ENCODE assay signal across 8 cellular contexts in genomic region chr11:63574856-63575602, GRCh38. TPM values are rescaled to one million over a fixed set of nuclear protein-coding genes. Genes with fewer than 3 reads are reported as not detected.
DNase-seq lines count a peak whose midpoint lies in the region; ATAC-seq and TF ChIP-seq lines count a peak whose summit lies in the region.

No MANE protein-coding gene starts in this region.

- peaks cover 6% of the 10 kb centered on the region for H3K9me3 Mint-ChIP-seq in activated naive CD4-positive, alpha-beta T cell treated with anti-CD3 and anti-CD28 coated beads for 36 hours
- H3K9me3 Mint-ChIP-seq in naive thymus-derived CD8-positive, alpha-beta T cell = peaks cover 0 to 11% (median 3%) of the 10 kb centered on the region in 9 donors

- H3K27ac ChIP-seq in dorsolateral prefrontal cortex (peak overlapping the region; percentile 60 to 94 (median 87)), vagina (peak overlapping the region; percentile 64)

- POLR2A ChIA-PET in naive thymus-derived CD8-positive, alpha-beta T cell (lab: Charles Lee) = interaction anchor here (0.9 to 3.7 kb wide), 6 partner anchors 12 to 693 kb away, joined by 3 to 55 read pairs (median 10); partner anchors contain the start of genes PLAAT2 and PLAAT4

- H3K4me3 ChIP-seq in dorsolateral prefrontal cortex (peak overlapping the region in 28 of 59 donors; percentile 2 to 41 (median 18)), vagina (peak overlapping the region; percentile 21 to 26)

- no peaks in the 10 kb centered on the region for H3K27me3 ChIP-seq in dorsolateral prefrontal cortex
- no peaks in the 10 kb centered on the region for H3K27me3 ChIP-seq in vagina

- H3K4me3 Mint-ChIP-seq in activated naive CD4-positive, alpha-beta T cell treated with anti-CD3 and anti-CD28 coated beads for 36 hours = peak overlapping the region; percentile 76
- peak overlapping the region; percentile 80 to 96 (median 90) for H3K4me3 Mint-ChIP-seq in naive thymus-derived CD8-positive, alpha-beta T cell

- no peaks in the 10 kb centered on the region for H3K27me3 Mint-ChIP-seq in activated naive CD4-positive, alpha-beta T cell treated with anti-CD3 and anti-CD28 coated beads for 36 hours (ENCODE audit: low read depth)
- no peaks in the 10 kb centered on the region for H3K27me3 Mint-ChIP-seq in naive thymus-derived CD8-positive, alpha-beta T cell

- peaks cover 21% of the 10 kb centered on the region for H3K4me1 ChIP-seq in vagina

- intact Hi-C loops in activated naive CD4-positive, alpha-beta T cell treated with anti-CD3 and anti-CD28 coated beads for 36 hours (cut with micrococcal nuclease) = no loop called here
- intact Hi-C loops in dorsolateral prefrontal cortex (cut with DNase I) = loop anchor here in 1 of 2 donors (5.0 kb wide), 2 partner anchors 37 to 38 kb away; partner anchors contain the start of genes PLAAT3 and PLAAT4
- intact Hi-C loops in vagina (cut with DNase I) = no loop called here

- TF ChIP-seq POLR2A in vagina (IDR thresholded peaks at IDR 0.05) = no peak

- H3K36me3 Mint-ChIP-seq in activated naive CD4-positive, alpha-beta T cell treated with anti-CD3 and anti-CD28 coated beads for 36 hours (ENCODE audit: low read depth) = peaks cover 2% of the 10 kb centered on the region
- H3K36me3 Mint-ChIP-seq in naive thymus-derived CD8-positive, alpha-beta T cell = peaks cover 0 to 2% (median 0%) of the 10 kb centered on the region in 3 donors

- H3K4me1 Mint-ChIP-seq in activated naive CD4-positive, alpha-beta T cell treated with anti-CD3 and anti-CD28 coated beads for 36 hours (ENCODE audit: low read depth) = peaks cover 19% of the 10 kb centered on the region
- peaks cover 19 to 42% (median 33%) of the 10 kb centered on the region in 4 donors for H3K4me1 Mint-ChIP-seq in naive thymus-derived CD8-positive, alpha-beta T cell

- no peaks in the 10 kb centered on the region for H3K9me3 ChIP-seq in vagina

- peak; percentile 28 to 35 for ATAC-seq in naive thymus-derived CD8-positive, alpha-beta T cell
- no peak for ATAC-seq in GM18511 (IDR thresholded peaks at IDR 0.05; ENCODE audit: unreplicated experiment)

- no peak for DNase-seq in activated naive CD4-positive, alpha-beta T cell treated with anti-CD3 and anti-CD28 coated beads for 36 hours
- DNase-seq in activated naive CD4-positive, alpha-beta T cell treated with Interleukin-2 at 50 U/mL for 16 hours = no peak
- DNase-seq in dorsolateral prefrontal cortex (peak in 1 of 10 donors; percentile 11), vagina (ENCODE audit: extremely low spot score in 2 of 2) (no peak), NCI-H146 treated with DMSO at 0.1 percent for 48 hours (lab: John Stamatoyannopoulos, UW; ENCODE audit: unreplicated experiment) (no peak), cortex of kidney (lab: John Stamatoyannopoulos, UW) (no peak)
- DNase-seq in naive thymus-derived CD8-positive, alpha-beta T cell = no peak

- CTCF ChIA-PET in activated naive CD4-positive, alpha-beta T cell treated with anti-CD3 and anti-CD28 coated beads for 36 hours (lab: Charles Lee) = interaction anchor here (0.7 kb wide), 1 partner anchor 96 kb away, joined by 3 read pairs; no protein-coding TSS in a partner anchor

- H3K36me3 ChIP-seq in vagina = no peaks in the 10 kb centered on the region

- H3K27ac Mint-ChIP-seq in activated naive CD4-positive, alpha-beta T cell treated with anti-CD3 and anti-CD28 coated beads for 36 hours = peak overlapping the region; percentile 65
- peak overlapping the region; percentile 86 to 98 (median 96) for H3K27ac Mint-ChIP-seq in naive thymus-derived CD8-positive, alpha-beta T cell

- TF ChIP-seq CTCF in dorsolateral prefrontal cortex (IDR thresholded peaks at IDR 0.05 in 54 of 56, conservative IDR thresholded peaks at IDR 0.05 in 2 of 56; ENCODE audit: low read depth in 1 of 56, partially characterized antibody in 56 of 56) (no peak), vagina (IDR thresholded peaks at IDR 0.05) (no peak)

RNA-seq across cellular contexts. Expression of gene PLAAT2, which starts 11.8 kb away (rescaled TPM):
- not detected for total RNA-seq in activated naive CD4-positive, alpha-beta T cell treated with anti-CD3 and anti-CD28 coated beads for 36 hours
- total RNA-seq in dorsolateral prefrontal cortex = 1 to 10 TPM in 9 of 120 experiments, under 1 TPM in 13, not detected in 98; 0.64 to 1.7 (median 0.90) TPM
- total RNA-seq in naive thymus-derived CD8-positive, alpha-beta T cell = not detected
- under 1 TPM; 0.39 to 0.69 (median 0.49) TPM for polyA plus RNA-seq in naive thymus-derived CD8-positive, alpha-beta T cell
- total RNA-seq in vagina = not detected

RNA-seq across cellular contexts. Expression of gene PLAAT4, which starts 38.4 kb away (rescaled TPM):
- 10 to 100 TPM; 16.1 to 16.6 TPM for total RNA-seq in activated naive CD4-positive, alpha-beta T cell treated with anti-CD3 and anti-CD28 coated beads for 36 hours
- total RNA-seq in dorsolateral prefrontal cortex = 100 to 1,000 TPM in 2 of 120 experiments, 10 to 100 TPM in 118; 11.2 to 117 (median 25.4) TPM
- 10 to 100 TPM; 97.8 to 99.8 TPM for total RNA-seq in naive thymus-derived CD8-positive, alpha-beta T cell
- polyA plus RNA-seq in naive thymus-derived CD8-positive, alpha-beta T cell = 100 to 1,000 TPM; 460 to 532 (median 464) TPM
- 43.5 TPM for total RNA-seq in vagina

RNA-seq across cellular contexts. Expression of gene PLAAT3, which starts 39.2 kb away (rescaled TPM):
- total RNA-seq in activated naive CD4-positive, alpha-beta T cell treated with anti-CD3 and anti-CD28 coated beads for 36 hours = 1 to 10 TPM; 3.5 to 3.7 TPM
- total RNA-seq in dorsolateral prefrontal cortex = 100 to 1,000 TPM in 100 of 120 experiments, 10 to 100 TPM in 20; 68.4 to 465 (median 140) TPM
- 1 to 10 TPM; 1.7 to 3.3 TPM for total RNA-seq in naive thymus-derived CD8-positive, alpha-beta T cell
- polyA plus RNA-seq in naive thymus-derived CD8-positive, alpha-beta T cell = 10 to 100 TPM in 1 of 3 donors, 1 to 10 TPM in 2; 7.6 to 28.7 (median 8.6) TPM
- total RNA-seq in vagina = 17.2 TPM
